Comparison of ENCODE assay signal across 29 cellular contexts in the genomic region with DNA sequence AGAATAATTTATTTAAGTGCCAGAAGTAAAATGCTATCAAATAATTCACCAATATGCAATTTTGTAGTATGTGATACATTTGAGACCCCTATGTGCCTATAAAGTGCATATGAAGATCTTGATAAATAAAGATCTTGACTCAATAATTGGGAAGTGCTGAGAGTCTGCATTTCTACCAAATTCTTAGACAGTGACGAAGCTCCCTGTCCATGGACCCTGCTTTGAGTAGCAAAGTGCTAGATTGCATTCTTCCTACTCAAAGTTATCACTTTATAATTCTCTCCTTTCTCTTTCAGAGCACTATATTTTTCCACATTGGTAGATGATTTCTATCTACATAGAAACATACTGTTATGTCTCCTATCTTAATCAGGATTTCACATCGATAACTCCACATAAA.
"Had no signal": no experiment of that assay in that cellular context is flagged by ENCODE, and none has a peak within 500 bp of the region (broad histone marks: within the 10 kb centered on the region; RNA-seq: fewer than 3 reads in every experiment).

No MANE protein-coding gene starts in this region.

- H3K27me3 Mint-ChIP-seq: naive B cell; natural killer cell treated with Interleukin-12 subunit alpha and Interleukin-12 subunit beta and Interleukin-15 and Interleukin-18, amount 100 ng/mL, for 72 hours; progenitor cell of endocrine pancreas; stimulated activated naive CD8-positive, alpha-beta T cell treated with anti-CD3 and anti-CD28 coated beads, Interleukin-15, amount 100 ng/mL, for 72 hours had no signal

- H3K27ac ChIP-seq: colonic mucosa, esophagus squamous epithelium, gastrocnemius medialis, heart left ventricle, hepatocyte, left lung, neutrophil, parathyroid adenoma, right lobe of liver, suprapubic skin, transverse colon, upper lobe of right lung, uterus had no signal

- H3K9me3 ChIP-seq: colonic mucosa, esophagus squamous epithelium, gastrocnemius medialis, heart left ventricle, left lung, neutrophil, right lobe of liver, suprapubic skin, transverse colon, upper lobe of right lung, uterus had no signal

- H3K27me3 ChIP-seq: colonic mucosa, esophagus squamous epithelium, gastrocnemius medialis, heart left ventricle, hepatocyte, left lung, neutrophil, right lobe of liver, suprapubic skin, transverse colon, upper lobe of right lung, uterus had no signal

- H3K36me3 ChIP-seq: colonic mucosa, esophagus squamous epithelium, gastrocnemius medialis, heart left ventricle, left lung, neutrophil, right lobe of liver, suprapubic skin, transverse colon, upper lobe of right lung, uterus had no signal

- H3K27ac Mint-ChIP-seq: mesothelial cell of epicardium; naive B cell; natural killer cell treated with Interleukin-12 subunit alpha and Interleukin-12 subunit beta and Interleukin-15 and Interleukin-18, amount 100 ng/mL, for 72 hours; progenitor cell of endocrine pancreas; stimulated activated naive CD8-positive, alpha-beta T cell treated with anti-CD3 and anti-CD28 coated beads, Interleukin-15, amount 100 ng/mL, for 72 hours had no signal

- H3K9ac ChIP-seq: parathyroid adenoma had no signal

- H3K4me1 Mint-ChIP-seq: naive B cell; neural crest cell; stimulated activated naive CD8-positive, alpha-beta T cell treated with anti-CD3 and anti-CD28 coated beads, Interleukin-15, amount 100 ng/mL, for 72 hours had no signal

- H3K4me3 Mint-ChIP-seq: mesothelial cell of epicardium; naive B cell; natural killer cell treated with Interleukin-12 subunit alpha and Interleukin-12 subunit beta and Interleukin-15 and Interleukin-18, amount 100 ng/mL, for 72 hours; neural crest cell; stimulated activated naive CD8-positive, alpha-beta T cell treated with anti-CD3 and anti-CD28 coated beads, Interleukin-15, amount 100 ng/mL, for 72 hours had no signal

- H3K9me3 Mint-ChIP-seq: mesothelial cell of epicardium; neural crest cell; stimulated activated naive CD8-positive, alpha-beta T cell treated with anti-CD3 and anti-CD28 coated beads, Interleukin-15, amount 100 ng/mL, for 72 hours had no signal

- DNase-seq: colonic mucosa; dermis blood vessel endothelial cell; effector memory CD4-positive, alpha-beta T cell; erythroblast; esophagus squamous epithelium; gastrocnemius medialis; heart left ventricle; left cardiac atrium; left lung; mucosa of descending colon; naive B cell; right lobe of liver; small intestine; stimulated activated CD4-positive, alpha-beta T cell treated with anti-CD3 and anti-CD28 coated beads, Interleukin-15, amount 100 ng/mL, for 24 hours; stimulated activated CD4-positive, alpha-beta T cell treated with anti-CD3 and anti-CD28 coated beads, Interleukin-4, amount 100 ng/mL, for 1 hour; stimulated activated CD8-positive, alpha-beta memory T cell treated with anti-CD3 and anti-CD28 coated beads, Interleukin-4, amount 100 ng/mL, for 48 hours; stimulated activated naive CD4-positive, alpha-beta T cell; stimulated activated naive CD8-positive, alpha-beta T cell treated with anti-CD3 and anti-CD28 coated beads, Interleukin-15, amount 100 ng/mL, for 72 hours; transverse colon; upper lobe of right lung; uterus had no signal

- ATAC-seq: gastrocnemius medialis; heart left ventricle; left cardiac atrium; left lung; mucosa of descending colon; natural killer cell treated with Interleukin-12 subunit alpha and Interleukin-12 subunit beta and Interleukin-15 and Interleukin-18, amount 100 ng/mL, for 72 hours; right lobe of liver; stimulated activated naive CD8-positive, alpha-beta T cell treated with anti-CD3 and anti-CD28 coated beads, Interleukin-15, amount 100 ng/mL, for 72 hours; upper lobe of right lung had no signal

- H3K4me3 ChIP-seq: colonic mucosa, esophagus squamous epithelium, gastrocnemius medialis, heart left ventricle, hepatocyte, left lung, mucosa of descending colon, right lobe of liver, suprapubic skin, transverse colon, upper lobe of right lung, uterus had no signal

- H3K36me3 Mint-ChIP-seq: mesothelial cell of epicardium; naive B cell; natural killer cell treated with Interleukin-12 subunit alpha and Interleukin-12 subunit beta and Interleukin-15 and Interleukin-18, amount 100 ng/mL, for 72 hours had no signal

- H3K4me2 ChIP-seq: hepatocyte had no signal

- H3K4me1 ChIP-seq: colonic mucosa, esophagus squamous epithelium, gastrocnemius medialis, heart left ventricle, left lung, parathyroid adenoma, right lobe of liver, suprapubic skin, transverse colon, upper lobe of right lung, uterus had no signal

- H3K79me2 ChIP-seq: hepatocyte, parathyroid adenoma had no signal

- H2AFZ ChIP-seq: hepatocyte, parathyroid adenoma had no signal
